Comparison of ENCODE assay signal across 1 cellular context in the genomic region with DNA sequence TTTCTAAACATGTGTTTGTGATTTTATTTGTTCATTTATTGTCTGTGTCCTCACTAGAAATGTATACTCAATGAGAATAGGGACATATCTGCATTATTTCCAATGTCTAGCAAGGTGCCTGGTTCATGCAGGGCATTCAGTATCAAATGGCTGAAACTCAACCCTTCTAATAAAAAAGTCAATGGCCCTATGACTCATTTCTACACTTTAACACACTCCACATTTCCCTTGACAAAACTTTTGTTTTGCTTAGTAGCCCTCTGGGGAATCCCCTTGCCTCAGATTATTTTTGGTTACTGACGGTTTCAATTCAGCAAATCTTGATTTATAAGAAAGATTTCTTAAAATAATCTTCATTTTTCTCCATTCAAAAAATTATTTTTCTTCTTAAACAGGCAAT.
TF ChIP-seq lines count a peak whose summit lies in the region.

No MANE protein-coding gene starts in this region.

TF ChIP-seq in HEK293, 187 proteins besides CTCF, POLR2A, EP300 and RAD21 (continued from another document and continues in another):
- TF ChIP-seq ZNF449 (tag by site-specific recombination; IDR thresholded peaks at IDR 0.05), result no peak; the same call in 1 of the 2 replicates
- no peak for TF ChIP-seq ZNF112 (tag by site-specific recombination; IDR thresholded peaks at IDR 0.05)
- TF ChIP-seq RBAK (tag by site-specific recombination; IDR thresholded peaks at IDR 0.05), result no peak
- TF ChIP-seq, protein P1, sequence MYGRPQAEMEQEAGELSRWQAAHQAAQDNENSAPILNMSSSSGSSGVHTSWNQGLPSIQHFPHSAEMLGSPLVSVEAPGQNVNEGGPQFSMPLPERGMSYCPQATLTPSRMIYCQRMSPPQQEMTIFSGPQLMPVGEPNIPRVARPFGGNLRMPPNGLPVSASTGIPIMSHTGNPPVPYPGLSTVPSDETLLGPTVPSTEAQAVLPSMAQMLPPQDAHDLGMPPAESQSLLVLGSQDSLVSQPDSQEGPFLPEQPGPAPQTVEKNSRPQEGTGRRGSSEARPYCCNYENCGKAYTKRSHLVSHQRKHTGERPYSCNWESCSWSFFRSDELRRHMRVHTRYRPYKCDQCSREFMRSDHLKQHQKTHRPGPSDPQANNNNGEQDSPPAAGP (tag by site-specific recombination; IDR thresholded peaks at IDR 0.05), result no peak
- TF ChIP-seq SP3 (tag by site-specific recombination; IDR thresholded peaks at IDR 0.05), result no peak
- TF ChIP-seq ZNF624 (tag by site-specific recombination; IDR thresholded peaks at IDR 0.05), result no peak
- no peak for TF ChIP-seq ZBTB8A (tag by site-specific recombination; IDR thresholded peaks at IDR 0.05)
- TF ChIP-seq HOXA7 (CRISPR knock-in tag; IDR thresholded peaks at IDR 0.05; ENCODE audit: borderline replicate concordance), result no peak
- no peak for TF ChIP-seq ZNF140 (tag by site-specific recombination; IDR thresholded peaks at IDR 0.05)
- no peak for TF ChIP-seq HOXD13 (CRISPR knock-in tag; IDR thresholded peaks at IDR 0.05; ENCODE audit: borderline replicate concordance)
- TF ChIP-seq BCL11A (tag by site-specific recombination; IDR thresholded peaks at IDR 0.05; ENCODE audit: low read depth), result peak; percentile 83
- TF ChIP-seq ZNF792 (tag by site-specific recombination; IDR thresholded peaks at IDR 0.05), result no peak
- TF ChIP-seq ZNF530 (tag by site-specific recombination; IDR thresholded peaks at IDR 0.05; ENCODE audit: low read depth), result no peak
- TF ChIP-seq TSHZ1 (tag by site-specific recombination; IDR thresholded peaks at IDR 0.05; ENCODE audit: borderline replicate concordance), result peak; percentile 80
- no peak for TF ChIP-seq ZSCAN16 (tag by site-specific recombination; IDR thresholded peaks at IDR 0.05)
- peak; percentile 74 for TF ChIP-seq ZNF629 (tag by site-specific recombination; IDR thresholded peaks at IDR 0.05)
- 0 out of 2 replicates have a peak, but pooled peaks have one; percentile 23 for TF ChIP-seq ZNF423 (tag by site-specific recombination; IDR thresholded peaks at IDR 0.05)
- TF ChIP-seq HOXC10 (CRISPR knock-in tag; IDR thresholded peaks at IDR 0.05), result no peak
- TF ChIP-seq ZNF19 (tag by site-specific recombination; IDR thresholded peaks at IDR 0.05; ENCODE audit: low read depth), result no peak
- TF ChIP-seq IKZF3 (tag by site-specific recombination; IDR thresholded peaks at IDR 0.05), result 0 out of 2 replicates have a peak, but pooled peaks have one; percentile 10
- peak; percentile 35; the same call in 1 of the 2 replicates for TF ChIP-seq ZBTB44 (tag by site-specific recombination; IDR thresholded peaks at IDR 0.05)
- no peak for TF ChIP-seq ZNF114 (tag by site-specific recombination; IDR thresholded peaks at IDR 0.05)
- TF ChIP-seq, protein P2, sequence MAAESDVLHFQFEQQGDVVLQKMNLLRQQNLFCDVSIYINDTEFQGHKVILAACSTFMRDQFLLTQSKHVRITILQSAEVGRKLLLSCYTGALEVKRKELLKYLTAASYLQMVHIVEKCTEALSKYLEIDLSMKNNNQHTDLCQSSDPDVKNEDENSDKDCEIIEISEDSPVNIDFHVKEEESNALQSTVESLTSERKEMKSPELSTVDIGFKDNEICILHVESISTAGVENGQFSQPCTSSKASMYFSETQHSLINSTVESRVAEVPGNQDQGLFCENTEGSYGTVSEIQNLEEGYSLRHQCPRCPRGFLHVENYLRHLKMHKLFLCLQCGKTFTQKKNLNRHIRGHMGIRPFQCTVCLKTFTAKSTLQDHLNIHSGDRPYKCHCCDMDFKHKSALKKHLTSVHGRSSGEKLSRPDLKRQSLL (tag by site-specific recombination; IDR thresholded peaks at IDR 0.05), result no peak
- TF ChIP-seq, protein P3, sequence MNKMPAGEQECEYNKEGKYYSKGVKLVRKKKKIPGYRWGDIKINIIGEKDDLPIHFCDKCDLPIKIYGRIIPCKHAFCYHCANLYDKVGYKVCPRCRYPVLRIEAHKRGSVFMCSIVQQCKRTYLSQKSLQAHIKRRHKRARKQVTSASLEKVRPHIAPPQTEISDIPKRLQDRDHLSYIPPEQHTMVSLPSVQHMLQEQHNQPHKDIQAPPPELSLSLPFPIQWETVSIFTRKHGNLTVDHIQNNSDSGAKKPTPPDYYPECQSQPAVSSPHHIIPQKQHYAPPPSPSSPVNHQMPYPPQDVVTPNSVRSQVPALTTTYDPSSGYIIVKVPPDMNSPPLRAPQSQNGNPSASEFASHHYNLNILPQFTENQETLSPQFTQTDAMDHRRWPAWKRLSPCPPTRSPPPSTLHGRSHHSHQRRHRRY (tag by site-specific recombination; IDR thresholded peaks at IDR 0.05), result no peak
- peak; percentile 47; the same call in 1 of the 2 replicates for TF ChIP-seq KLF8 (tag by site-specific recombination; IDR thresholded peaks at IDR 0.05)
- TF ChIP-seq ZNF701 (tag by site-specific recombination; IDR thresholded peaks at IDR 0.05), result no peak
- TF ChIP-seq, protein P4, sequence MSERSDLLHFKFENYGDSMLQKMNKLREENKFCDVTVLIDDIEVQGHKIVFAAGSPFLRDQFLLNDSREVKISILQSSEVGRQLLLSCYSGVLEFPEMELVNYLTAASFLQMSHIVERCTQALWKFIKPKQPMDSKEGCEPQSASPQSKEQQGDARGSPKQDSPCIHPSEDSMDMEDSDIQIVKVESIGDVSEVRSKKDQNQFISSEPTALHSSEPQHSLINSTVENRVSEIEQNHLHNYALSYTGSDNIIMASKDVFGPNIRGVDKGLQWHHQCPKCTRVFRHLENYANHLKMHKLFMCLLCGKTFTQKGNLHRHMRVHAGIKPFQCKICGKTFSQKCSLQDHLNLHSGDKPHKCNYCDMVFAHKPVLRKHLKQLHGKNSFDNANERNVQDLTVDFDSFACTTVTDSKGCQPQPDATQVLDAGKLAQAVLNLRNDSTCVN (tag by site-specific recombination; optimal IDR thresholded peaks at IDR 0.05), result no peak
- peak; percentile 50; the same call in 1 of the 2 replicates for TF ChIP-seq ZFP69B (tag by site-specific recombination; IDR thresholded peaks at IDR 0.05)
- peak; percentile 35; the same call in 1 of the 2 replicates for TF ChIP-seq ZNF394 (tag by site-specific recombination; IDR thresholded peaks at IDR 0.05; ENCODE audit: borderline replicate concordance)
- no peak for TF ChIP-seq ZNF658 (tag by site-specific recombination; IDR thresholded peaks at IDR 0.05)
- TF ChIP-seq ZBTB20 (tag by site-specific recombination; IDR thresholded peaks at IDR 0.05), result no peak
- no peak for TF ChIP-seq ZNF433 (tag by site-specific recombination; IDR thresholded peaks at IDR 0.05; ENCODE audit: low read depth)
- no peak for TF ChIP-seq ZSCAN18 (tag by site-specific recombination; IDR thresholded peaks at IDR 0.05)
- TF ChIP-seq, protein P5, sequence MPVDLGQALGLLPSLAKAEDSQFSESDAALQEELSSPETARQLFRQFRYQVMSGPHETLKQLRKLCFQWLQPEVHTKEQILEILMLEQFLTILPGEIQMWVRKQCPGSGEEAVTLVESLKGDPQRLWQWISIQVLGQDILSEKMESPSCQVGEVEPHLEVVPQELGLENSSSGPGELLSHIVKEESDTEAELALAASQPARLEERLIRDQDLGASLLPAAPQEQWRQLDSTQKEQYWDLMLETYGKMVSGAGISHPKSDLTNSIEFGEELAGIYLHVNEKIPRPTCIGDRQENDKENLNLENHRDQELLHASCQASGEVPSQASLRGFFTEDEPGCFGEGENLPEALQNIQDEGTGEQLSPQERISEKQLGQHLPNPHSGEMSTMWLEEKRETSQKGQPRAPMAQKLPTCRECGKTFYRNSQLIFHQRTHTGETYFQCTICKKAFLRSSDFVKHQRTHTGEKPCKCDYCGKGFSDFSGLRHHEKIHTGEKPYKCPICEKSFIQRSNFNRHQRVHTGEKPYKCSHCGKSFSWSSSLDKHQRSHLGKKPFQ (tag by site-specific recombination; IDR thresholded peaks at IDR 0.05), result no peak
- no peak for TF ChIP-seq GLIS2 (tag by site-specific recombination; IDR thresholded peaks at IDR 0.05)
- TF ChIP-seq, protein P6, sequence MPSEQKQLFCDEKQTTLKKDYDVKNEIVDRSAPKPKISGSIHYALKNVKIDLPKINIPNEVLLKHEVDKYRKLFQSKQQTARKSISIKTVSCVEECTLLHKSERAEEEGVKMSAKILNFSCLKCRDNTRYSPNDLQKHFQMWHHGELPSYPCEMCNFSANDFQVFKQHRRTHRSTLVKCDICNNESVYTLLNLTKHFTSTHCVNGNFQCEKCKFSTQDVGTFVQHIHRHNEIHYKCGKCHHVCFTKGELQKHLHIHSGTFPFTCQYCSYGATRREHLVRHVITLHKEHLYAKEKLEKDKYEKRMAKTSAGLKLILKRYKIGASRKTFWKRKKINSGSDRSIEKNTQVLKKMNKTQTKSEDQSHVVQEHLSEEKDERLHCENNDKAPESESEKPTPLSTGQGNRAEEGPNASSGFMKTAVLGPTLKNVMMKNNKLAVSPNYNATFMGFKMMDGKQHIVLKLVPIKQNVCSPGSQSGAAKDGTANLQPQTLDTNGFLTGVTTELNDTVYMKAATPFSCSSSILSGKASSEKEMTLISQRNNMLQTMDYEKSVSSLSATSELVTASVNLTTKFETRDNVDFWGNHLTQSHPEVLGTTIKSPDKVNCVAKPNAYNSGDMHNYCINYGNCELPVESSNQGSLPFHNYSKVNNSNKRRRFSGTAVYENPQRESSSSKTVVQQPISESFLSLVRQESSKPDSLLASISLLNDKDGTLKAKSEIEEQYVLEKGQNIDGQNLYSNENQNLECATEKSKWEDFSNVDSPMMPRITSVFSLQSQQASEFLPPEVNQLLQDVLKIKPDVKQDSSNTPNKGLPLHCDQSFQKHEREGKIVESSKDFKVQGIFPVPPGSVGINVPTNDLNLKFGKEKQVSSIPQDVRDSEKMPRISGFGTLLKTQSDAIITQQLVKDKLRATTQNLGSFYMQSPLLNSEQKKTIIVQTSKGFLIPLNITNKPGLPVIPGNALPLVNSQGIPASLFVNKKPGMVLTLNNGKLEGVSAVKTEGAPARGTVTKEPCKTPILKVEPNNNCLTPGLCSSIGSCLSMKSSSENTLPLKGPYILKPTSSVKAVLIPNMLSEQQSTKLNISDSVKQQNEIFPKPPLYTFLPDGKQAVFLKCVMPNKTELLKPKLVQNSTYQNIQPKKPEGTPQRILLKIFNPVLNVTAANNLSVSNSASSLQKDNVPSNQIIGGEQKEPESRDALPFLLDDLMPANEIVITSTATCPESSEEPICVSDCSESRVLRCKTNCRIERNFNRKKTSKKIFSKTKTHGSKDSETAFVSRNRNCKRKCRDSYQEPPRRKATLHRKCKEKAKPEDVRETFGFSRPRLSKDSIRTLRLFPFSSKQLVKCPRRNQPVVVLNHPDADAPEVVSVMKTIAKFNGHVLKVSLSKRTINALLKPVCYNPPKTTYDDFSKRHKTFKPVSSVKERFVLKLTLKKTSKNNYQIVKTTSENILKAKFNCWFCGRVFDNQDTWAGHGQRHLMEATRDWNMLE (tag by site-specific recombination; conservative IDR thresholded peaks at IDR 0.05; ENCODE audit: low read depth), result no peak
- TF ChIP-seq ZNF791 (tag by site-specific recombination; IDR thresholded peaks at IDR 0.05), result no peak
- TF ChIP-seq ZSCAN23 (tag by site-specific recombination; IDR thresholded peaks at IDR 0.05), result no peak
